18 cellular contexts compared by ENCODE assay signal in genomic region chr5:96984506-96985192, GRCh38. TPM values are rescaled to one million over a fixed set of nuclear protein-coding genes. Genes with fewer than 3 reads are reported as not detected.
DNase-seq lines count a peak whose midpoint lies in the region; ATAC-seq, FAIRE-seq and TF ChIP-seq lines count a peak whose summit lies in the region.
"Had no signal": no experiment of that assay in that cellular context is flagged by ENCODE, and none has a peak within 500 bp of the region (broad histone marks: within the 10 kb centered on the region; RNA-seq: fewer than 3 reads in every experiment).

No MANE protein-coding gene starts in this region.

- H3K9ac ChIP-seq in HepG2 (ENCODE audit: insufficient read depth, low read depth, low read length), result no peak overlapping the region
- H3K9ac ChIP-seq: SK-N-SH had no signal

- no peak for TF ChIP-seq POLR2A in right lobe of liver (IDR thresholded peaks at IDR 0.05)
- no peak for TF ChIP-seq POLR2A in HepG2 (IDR thresholded peaks at IDR 0.05; ENCODE audit: insufficient read depth in 1 of 2, low read depth in 2 of 2, low read length in 2 of 2)

- CTCF ChIA-PET in HepG2 (lab: Yijun Ruan, JAX; ENCODE audit: low intra/inter-chr PET ratio, low total read pairs), result no interaction called here

- H2AFZ ChIP-seq in HepG2 (ENCODE audit: low read length), result no peak overlapping the region

- peak overlapping the region; percentile 8 for H3K27ac Mint-ChIP-seq in type B pancreatic cell
- H3K27ac Mint-ChIP-seq: activated naive CD4-positive, alpha-beta T cell treated with anti-CD3 and anti-CD28 coated beads, Interleukin-2, amount 50 U/mL, for 24 hours had no signal

- BruUV-seq in HepG2 (replicated peaks; lab: Mats Ljungman, UMichigan), result no TSS peak

- TF ChIP-seq EP300 in HepG2 (IDR thresholded peaks at IDR 0.05; ENCODE audit: low read depth in 2 of 2, low read length in 2 of 2) (no peak), HepG2 (CRISPR knock-in tag; IDR thresholded peaks at IDR 0.05; ENCODE audit: borderline replicate concordance) (no peak)

- H3K27me3 Mint-ChIP-seq in type B pancreatic cell, result no peaks in the 10 kb centered on the region
- H3K27me3 Mint-ChIP-seq: activated naive CD4-positive, alpha-beta T cell treated with anti-CD3 and anti-CD28 coated beads, Interleukin-2, amount 50 U/mL, for 24 hours had no signal

- H3K4me1 ChIP-seq in right lobe of liver (peaks cover 0 to 11% (median 0%) of the 10 kb centered on the region in 4 donors), HepG2 (ENCODE audit: insufficient read depth, low read length) (0 out of 2 replicates have a peak, but pooled peaks cover 7% of the 10 kb centered on the region)
- H3K4me1 ChIP-seq: esophagus squamous epithelium, psoas muscle, tibial artery had no signal

- H3K27ac ChIP-seq in right lobe of liver (no peak overlapping the region), HepG2 (ENCODE audit: extremely low read length, insufficient read depth, low read length) (no peak overlapping the region)
- H3K27ac ChIP-seq: esophagus squamous epithelium, psoas muscle, tibial artery had no signal

- no peaks in the 10 kb centered on the region for H3K79me2 ChIP-seq in HepG2 (ENCODE audit: insufficient read depth, low read length)

- H3K4me2 ChIP-seq in HepG2 (ENCODE audit: low read depth, low read length), result no peak overlapping the region
- H3K4me2 ChIP-seq: SK-N-SH had no signal

- H3K27me3 ChIP-seq in right lobe of liver (no peaks in the 10 kb centered on the region), HepG2 (ENCODE audit: control insufficient read depth in 1 of 2, insufficient read depth in 2 of 2, low read length in 2 of 2) (no peaks in the 10 kb centered on the region)
- H3K27me3 ChIP-seq: esophagus squamous epithelium, tibial artery had no signal

- TF ChIP-seq CTCF in right lobe of liver (IDR thresholded peaks at IDR 0.05) (no peak), HepG2 (CRISPR knock-in tag; IDR thresholded peaks at IDR 0.05) (no peak), choroid plexus epithelial cell (conservative IDR thresholded peaks at IDR 0.05; ENCODE audit: low read depth, low read length) (no peak), type B pancreatic cell (conservative IDR thresholded peaks at IDR 0.05) (no peak)

- H3K4me3 ChIP-seq in right lobe of liver (no peak overlapping the region), HepG2 (replicated peaks in 1 of 3; ENCODE audit: insufficient read depth in 1 of 3, low read depth in 2 of 3, low read length in 3 of 3) (no peak overlapping the region), choroid plexus epithelial cell (ENCODE audit: low read depth, low read length) (no peak overlapping the region)
- H3K4me3 ChIP-seq: esophagus squamous epithelium, GM12878, psoas muscle, tibial artery had no signal

- no peaks in the 10 kb centered on the region for H4K20me1 ChIP-seq in HepG2 (ENCODE audit: insufficient read depth, low read length)

- no peak for TF ChIP-seq RAD21 in HepG2 (CRISPR knock-in tag; IDR thresholded peaks at IDR 0.05)

- POLR2A ChIA-PET in HepG2 (lab: Yijun Ruan, JAX), result no interaction called here

- FAIRE-seq in HepG2 (lab: Jason Lieb, UNC), result no peak
- FAIRE-seq: GM12878 had no signal

- peaks cover 21% of the 10 kb centered on the region for H3K36me3 Mint-ChIP-seq in type B pancreatic cell

- no peaks in the 10 kb centered on the region for H3K9me3 Mint-ChIP-seq in type B pancreatic cell
- H3K9me3 Mint-ChIP-seq: activated naive CD4-positive, alpha-beta T cell treated with anti-CD3 and anti-CD28 coated beads, Interleukin-2, amount 50 U/mL, for 24 hours had no signal

- 36% methylated on average over 1 of the region's 1 CpG for WGBS in right lobe of liver (ENCODE audit: insufficient coverage, low coverage, low lambda C conversion rate, missing lambda C conversion rate)
- WGBS in HepG2 (ENCODE audit: low lambda C conversion rate), result 18% methylated on average over 1 of the region's 1 CpG

- in situ Hi-C loops in HepG2 (cut with HindIII; ENCODE audit: extremely low pct_ligation_motif_present, low pct_unique_long_range_greater_than_20kb), result no loop called here

- H3K9me3 ChIP-seq in right lobe of liver (no peaks in the 10 kb centered on the region), HepG2 (ENCODE audit: low read length) (no peaks in the 10 kb centered on the region)
- H3K9me3 ChIP-seq: esophagus squamous epithelium, psoas muscle, SK-N-SH, tibial artery had no signal

- H3K36me3 ChIP-seq in right lobe of liver (peaks cover 0 to 5% (median 0%) of the 10 kb centered on the region in 4 donors), HepG2 (replicated peaks in 1 of 2; ENCODE audit: control insufficient read depth in 1 of 2, insufficient read depth in 2 of 2, low read length in 2 of 2) (peaks cover 1 to 25% of the 10 kb centered on the region in 2 experiments)

- ATAC-seq in right lobe of liver (peak in 3 of 4 donors; percentile 11 to 74 (median 32)), HepG2 (no peak), left lobe of liver (peak; percentile 39), HG02852 (IDR thresholded peaks at IDR 0.05; ENCODE audit: unreplicated experiment) (no peak)
- ATAC-seq: GM12878, psoas muscle had no signal

- intact Hi-C loops in right lobe of liver (cut with DNase I), result no loop called here
- intact Hi-C loops in HepG2 (cut with micrococcal nuclease; ENCODE audit: unreplicated experiment), result no loop called here

- DNase-seq in right lobe of liver (no peak), HepG2 (ENCODE audit: low spot score) (no peak), choroid plexus epithelial cell (ENCODE audit: low read depth) (peak; percentile 64), left lobe of liver (ENCODE audit: low spot score) (no peak), type B pancreatic cell (ENCODE audit: extremely low spot score, unreplicated experiment) (no peak), DMS 273 (lab: John Stamatoyannopoulos, UW; ENCODE audit: unreplicated experiment) (no peak), NCI-H146 treated with DMSO at 0.1 percent for 48 hours (lab: John Stamatoyannopoulos, UW; ENCODE audit: unreplicated experiment) (no peak)
- DNase-seq: AML-193, cortex of kidney, esophagus squamous epithelium, NCI-H1105, NCI-H226, psoas muscle, SK-N-SH, tibial artery had no signal

- H3K4me3 Mint-ChIP-seq in type B pancreatic cell, result no peak overlapping the region
- H3K4me3 Mint-ChIP-seq: activated naive CD4-positive, alpha-beta T cell treated with anti-CD3 and anti-CD28 coated beads, Interleukin-2, amount 50 U/mL, for 24 hours had no signal

- H3K4me1 Mint-ChIP-seq in type B pancreatic cell (ENCODE audit: unreplicated experiment), result peaks cover 12% of the 10 kb centered on the region

TF ChIP-seq in HepG2, 621 proteins besides CTCF, POLR2A, EP300 and RAD21 (continues in another document):
- no peak for TF ChIP-seq RFXANK (CRISPR knock-in tag; IDR thresholded peaks at IDR 0.05)
- TF ChIP-seq JUNB (CRISPR knock-in tag; IDR thresholded peaks at IDR 0.05; ENCODE audit: borderline replicate concordance), result no peak
- no peak for TF ChIP-seq ZNF414 (CRISPR knock-in tag; IDR thresholded peaks at IDR 0.05)
- no peak for TF ChIP-seq ZNF510 (CRISPR knock-in tag; IDR thresholded peaks at IDR 0.05; ENCODE audit: low read depth)
- no peak for TF ChIP-seq GLMP (CRISPR knock-in tag; IDR thresholded peaks at IDR 0.05; ENCODE audit: borderline replicate concordance)

RNA-seq across cellular contexts. Expression of gene LNPEP, which starts 48.8 kb away (rescaled TPM):
- total RNA-seq in right lobe of liver (10 to 100 TPM in 2 of 6 experiments, 1 to 10 TPM in 4; 7.5 to 11.2 (median 9.9) TPM), HepG2 (2016; rRNA removed; fragmentation: Illumina TruSeq; extraction: Trizol) (14.7 and 16.9 TPM in 2 replicates), left lobe of liver (8.4 TPM), type B pancreatic cell (ENCODE audit: low replicate concordance) (20.9 and 38.1 TPM in 2 replicates)
- total RNA-seq in HepG2 (2016; cell fraction: cytosol; rRNA removed; fragmentation: Illumina TruSeq; extraction: Trizol; ENCODE audit: low read depth), result 3.6 and 4.1 TPM in 2 replicates
- 13.0 and 16.4 TPM in 2 replicates for total RNA-seq in HepG2 (2016; cell fraction: insoluble cytoplasmic fraction; rRNA removed; fragmentation: Illumina TruSeq; extraction: Trizol)
- total RNA-seq in HepG2 (2016; cell fraction: membrane; rRNA removed; fragmentation: Illumina TruSeq; extraction: Trizol), result 5.2 and 6.3 TPM in 2 replicates
- total RNA-seq in HepG2 (2016; cell fraction: nucleus; rRNA removed; fragmentation: Illumina TruSeq; extraction: Trizol), result 30.4 and 33.6 TPM in 2 replicates
- polyA plus RNA-seq in HepG2 (2011; rRNA removed), result 6.3 and 8.0 TPM in 2 replicates
- polyA plus RNA-seq in HepG2 (2011; cell fraction: cytosol; rRNA removed), result 2.5 and 4.3 TPM in 2 replicates
- polyA plus RNA-seq in HepG2 (2011; cell fraction: nucleus; rRNA removed), result 5.2 and 6.1 TPM in 2 replicates
- polyA plus RNA-seq in HepG2 (2012), result 4.0 and 4.9 TPM in 2 replicates
- polyA plus RNA-seq in HepG2 (2016; cell fraction: cytosol; fragmentation: Illumina TruSeq; extraction: Trizol; ENCODE audit: low read depth), result 0.58 and 0.62 TPM in 2 replicates
- 4.3 and 4.8 TPM in 2 replicates for polyA plus RNA-seq in HepG2 (2016; cell fraction: insoluble cytoplasmic fraction; fragmentation: Illumina TruSeq; extraction: Trizol; ENCODE audit: low read depth)
- 1.1 and 1.2 TPM in 2 replicates for polyA plus RNA-seq in HepG2 (2016; cell fraction: membrane; fragmentation: Illumina TruSeq; extraction: Trizol; ENCODE audit: low read depth)
- 12.2 and 12.9 TPM in 2 replicates for polyA plus RNA-seq in HepG2 (2016; cell fraction: nucleus; fragmentation: Illumina TruSeq; extraction: Trizol; ENCODE audit: insufficient read depth, low read depth)
- 16.3 and 19.2 TPM in 2 replicates for polyA minus RNA-seq in HepG2 (2011; rRNA and poly(A)+ RNA removed; ENCODE audit: low replicate concordance)
- polyA minus RNA-seq in HepG2 (2011; cell fraction: cytosol; rRNA and poly(A)+ RNA removed), result 15.2 and 19.8 TPM in 2 replicates
- 39.9 and 46.0 TPM in 2 replicates for polyA minus RNA-seq in HepG2 (2011; cell fraction: nucleus; rRNA and poly(A)+ RNA removed)

Comparison
In these comparisons a context has a peak if more than half of its experiments do, and no peak if none do; other contexts are left out.
1. ATAC-seq: peak in right lobe of liver (3 of 4) and left lobe of liver (single experiment); none in HepG2 (single experiment) and HG02852 (single experiment).